1 cellular context compared by ENCODE assay signal in the genomic region with DNA sequence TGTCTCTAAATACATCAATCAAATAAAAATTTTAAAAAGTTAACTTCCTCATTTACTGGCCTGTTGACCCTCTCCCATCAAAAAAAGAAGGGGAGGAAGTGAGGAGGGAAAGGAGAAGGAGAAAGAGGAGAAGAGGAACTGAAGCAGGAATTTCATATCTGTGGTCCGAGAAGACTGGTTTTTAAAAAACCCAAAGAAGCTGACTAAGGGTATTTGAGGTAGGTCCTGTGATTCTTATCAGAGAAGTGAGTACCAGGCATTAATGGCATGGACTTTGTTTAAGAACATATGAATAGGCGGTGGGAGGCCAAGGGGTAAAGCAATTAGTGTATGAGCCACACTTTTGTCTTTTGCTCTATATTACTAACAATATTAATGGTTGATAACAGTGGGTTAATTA.
TF ChIP-seq lines count a peak whose summit lies in the region.

No MANE protein-coding gene starts in this region.

TF ChIP-seq in GM23338, 12 proteins besides CTCF, POLR2A, EP300 and RAD21:
- TF ChIP-seq REST (IDR thresholded peaks at IDR 0.05; ENCODE audit: unreplicated experiment) = no peak
- no peak for TF ChIP-seq JUNB (IDR thresholded peaks at IDR 0.05; ENCODE audit: unreplicated experiment)
- no peak for TF ChIP-seq CREB1 (CRISPR knock-in tag; IDR thresholded peaks at IDR 0.05; ENCODE audit: low read depth)
- no peak for TF ChIP-seq EZH2phosphoT487 (IDR thresholded peaks at IDR 0.05; ENCODE audit: unreplicated experiment)
- no peak for TF ChIP-seq NANOG (IDR thresholded peaks at IDR 0.05; ENCODE audit: borderline replicate concordance)
- no peak for TF ChIP-seq STAT1 (IDR thresholded peaks at IDR 0.05; ENCODE audit: unreplicated experiment)
- TF ChIP-seq, protein P1, sequence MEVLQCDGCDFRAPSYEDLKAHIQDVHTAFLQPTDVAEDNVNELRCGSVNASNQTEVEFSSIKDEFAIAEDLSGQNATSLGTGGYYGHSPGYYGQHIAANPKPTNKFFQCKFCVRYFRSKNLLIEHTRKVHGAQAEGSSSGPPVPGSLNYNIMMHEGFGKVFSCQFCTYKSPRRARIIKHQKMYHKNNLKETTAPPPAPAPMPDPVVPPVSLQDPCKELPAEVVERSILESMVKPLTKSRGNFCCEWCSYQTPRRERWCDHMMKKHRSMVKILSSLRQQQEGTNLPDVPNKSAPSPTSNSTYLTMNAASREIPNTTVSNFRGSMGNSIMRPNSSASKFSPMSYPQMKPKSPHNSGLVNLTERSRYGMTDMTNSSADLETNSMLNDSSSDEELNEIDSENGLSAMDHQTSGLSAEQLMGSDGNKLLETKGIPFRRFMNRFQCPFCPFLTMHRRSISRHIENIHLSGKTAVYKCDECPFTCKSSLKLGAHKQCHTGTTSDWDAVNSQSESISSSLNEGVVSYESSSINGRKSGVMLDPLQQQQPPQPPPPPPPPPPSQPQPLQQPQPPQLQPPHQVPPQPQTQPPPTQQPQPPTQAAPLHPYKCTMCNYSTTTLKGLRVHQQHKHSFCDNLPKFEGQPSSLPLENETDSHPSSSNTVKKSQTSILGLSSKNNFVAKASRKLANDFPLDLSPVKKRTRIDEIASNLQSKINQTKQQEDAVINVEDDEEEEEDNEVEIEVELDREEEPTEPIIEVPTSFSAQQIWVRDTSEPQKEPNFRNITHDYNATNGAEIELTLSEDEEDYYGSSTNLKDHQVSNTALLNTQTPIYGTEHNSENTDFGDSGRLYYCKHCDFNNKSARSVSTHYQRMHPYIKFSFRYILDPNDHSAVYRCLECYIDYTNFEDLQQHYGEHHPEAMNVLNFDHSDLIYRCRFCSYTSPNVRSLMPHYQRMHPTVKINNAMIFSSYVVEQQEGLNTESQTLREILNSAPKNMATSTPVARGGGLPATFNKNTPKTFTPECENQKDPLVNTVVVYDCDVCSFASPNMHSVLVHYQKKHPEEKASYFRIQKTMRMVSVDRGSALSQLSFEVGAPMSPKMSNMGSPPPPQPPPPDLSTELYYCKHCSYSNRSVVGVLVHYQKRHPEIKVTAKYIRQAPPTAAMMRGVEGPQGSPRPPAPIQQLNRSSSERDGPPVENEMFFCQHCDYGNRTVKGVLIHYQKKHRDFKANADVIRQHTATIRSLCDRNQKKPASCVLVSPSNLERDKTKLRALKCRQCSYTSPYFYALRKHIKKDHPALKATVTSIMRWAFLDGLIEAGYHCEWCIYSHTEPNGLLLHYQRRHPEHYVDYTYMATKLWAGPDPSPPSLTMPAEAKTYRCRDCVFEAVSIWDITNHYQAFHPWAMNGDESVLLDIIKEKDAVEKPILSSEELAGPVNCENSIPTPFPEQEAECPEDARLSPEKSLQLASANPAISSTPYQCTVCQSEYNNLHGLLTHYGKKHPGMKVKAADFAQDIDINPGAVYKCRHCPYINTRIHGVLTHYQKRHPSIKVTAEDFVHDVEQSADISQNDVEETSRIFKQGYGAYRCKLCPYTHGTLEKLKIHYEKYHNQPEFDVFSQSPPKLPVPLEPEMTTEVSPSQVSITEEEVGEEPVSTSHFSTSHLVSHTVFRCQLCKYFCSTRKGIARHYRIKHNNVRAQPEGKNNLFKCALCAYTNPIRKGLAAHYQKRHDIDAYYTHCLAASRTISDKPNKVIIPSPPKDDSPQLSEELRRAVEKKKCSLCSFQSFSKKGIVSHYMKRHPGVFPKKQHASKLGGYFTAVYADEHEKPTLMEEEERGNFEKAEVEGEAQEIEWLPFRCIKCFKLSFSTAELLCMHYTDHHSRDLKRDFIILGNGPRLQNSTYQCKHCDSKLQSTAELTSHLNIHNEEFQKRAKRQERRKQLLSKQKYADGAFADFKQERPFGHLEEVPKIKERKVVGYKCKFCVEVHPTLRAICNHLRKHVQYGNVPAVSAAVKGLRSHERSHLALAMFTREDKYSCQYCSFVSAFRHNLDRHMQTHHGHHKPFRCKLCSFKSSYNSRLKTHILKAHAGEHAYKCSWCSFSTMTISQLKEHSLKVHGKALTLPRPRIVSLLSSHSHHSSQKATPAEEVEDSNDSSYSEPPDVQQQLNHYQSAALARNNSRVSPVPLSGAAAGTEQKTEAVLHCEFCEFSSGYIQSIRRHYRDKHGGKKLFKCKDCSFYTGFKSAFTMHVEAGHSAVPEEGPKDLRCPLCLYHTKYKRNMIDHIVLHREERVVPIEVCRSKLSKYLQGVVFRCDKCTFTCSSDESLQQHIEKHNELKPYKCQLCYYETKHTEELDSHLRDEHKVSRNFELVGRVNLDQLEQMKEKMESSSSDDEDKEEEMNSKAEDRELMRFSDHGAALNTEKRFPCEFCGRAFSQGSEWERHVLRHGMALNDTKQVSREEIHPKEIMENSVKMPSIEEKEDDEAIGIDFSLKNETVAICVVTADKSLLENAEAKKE (CRISPR knock-in tag; IDR thresholded peaks at IDR 0.05) = no peak
- no peak for TF ChIP-seq ETS1 (IDR thresholded peaks at IDR 0.05)
- TF ChIP-seq EZH2 (IDR thresholded peaks at IDR 0.05; ENCODE audit: low read depth, unreplicated experiment) = no peak
- TF ChIP-seq ZNF331 (CRISPR knock-in tag; IDR thresholded peaks at IDR 0.05; ENCODE audit: low read depth) = no peak
- TF ChIP-seq POLR2AphosphoS5 (IDR thresholded peaks at IDR 0.05; ENCODE audit: low read depth) = no peak
- TF ChIP-seq ZNF114 (CRISPR knock-in tag; IDR thresholded peaks at IDR 0.05) = no peak
